Comparison of ENCODE assay signal across 8 cellular contexts in genomic region chr3:100737334-100737733, GRCh38. TPM values are rescaled to one million over a fixed set of nuclear protein-coding genes. Genes with fewer than 3 reads are reported as not detected.
A peak's percentile ranks its signal among the peaks of the same experiment; 100 is the strongest.
DNase-seq lines count a peak whose midpoint lies in the region; ATAC-seq and TF ChIP-seq lines count a peak whose summit lies in the region.

No MANE protein-coding gene starts in this region.

- H3K36me3 ChIP-seq in aorta (ENCODE audit: control insufficient read depth in 1 of 2, insufficient read depth in 2 of 2, low read length in 1 of 2) = peaks cover 2 to 5% of the 10 kb centered on the region in 2 donors

- no peak for TF ChIP-seq CTCF in GM12865 (IDR thresholded peaks at IDR 0.05; ENCODE audit: insufficient read depth, low read depth, low read length, missing control alignments)

- H3K4me3 ChIP-seq in GM12865 (ENCODE audit: low read depth, low read length) (no peak overlapping the region), aorta (ENCODE audit: low read length in 2 of 2) (no peak overlapping the region)

- H3K27me3 ChIP-seq in aorta (ENCODE audit: control insufficient read depth in 1 of 2, insufficient read depth in 2 of 2, low read length in 1 of 2) = no peaks in the 10 kb centered on the region

- DNase-seq in A172 (ENCODE audit: low spot score) (peak; percentile 32), GM12865 (ENCODE audit: low read depth) (peak; percentile 4), SK-MEL-5 (ENCODE audit: low read depth, low spot score) (peak; percentile 27), iPS DF 19.7 (ENCODE audit: low read depth, low spot score) (peak; percentile 17), Ammon's horn (ENCODE audit: low spot score) (no peak), aorta (no peak), dedifferentiated amniotic fluid mesenchymal stem cell (ENCODE audit: extremely low spot score) (no peak)

- no peak overlapping the region for H3K27ac ChIP-seq in aorta (ENCODE audit: low read depth in 1 of 2, low read length in 2 of 2)

- H3K9me3 ChIP-seq in aorta (ENCODE audit: control insufficient read depth, low read length) = no peaks in the 10 kb centered on the region

- intact Hi-C loops in aorta (cut with DNase I) = no loop called here

- in situ Hi-C loops in SK-MEL-5 (cut with HindIII; ENCODE audit: low pct_unique_long_range_greater_than_20kb, low sequenced_read_pairs) = no loop called here

- 33 to 38% methylated on average over 2 of the region's 2 CpGs for WGBS in aorta, 2 donors

- no peak for ATAC-seq in HG02938 (IDR thresholded peaks at IDR 0.05; ENCODE audit: unreplicated experiment)
- ATAC-seq in aorta (ENCODE audit: low FRiP score) = no peak

- no peaks in the 10 kb centered on the region for H3K4me1 ChIP-seq in aorta (ENCODE audit: control insufficient read depth in 1 of 2, insufficient read depth in 2 of 2, low read length in 2 of 2)

RNA-seq across cellular contexts. Expression of gene TFG, which starts 28.0 kb away (rescaled TPM):
- 122 and 126 TPM in 2 replicates for total RNA-seq in A172 (2014; rRNA removed; shearing (Covaris generic))
- total RNA-seq in SK-MEL-5 (2014; rRNA removed; shearing (Covaris generic)) = 79.0 and 95.6 TPM in 2 replicates
- 174 and 228 TPM in 2 replicates for polyA plus RNA-seq in SK-MEL-5 (2015; cell fraction: cytosol; rRNA removed)
- polyA plus RNA-seq in SK-MEL-5 (2015; cell fraction: nucleus; rRNA removed) = 135 and 146 TPM in 2 replicates
- total RNA-seq in aorta = 10 to 100 TPM; 71.8 to 71.9 TPM
- polyA plus RNA-seq in aorta = 10 to 100 TPM; 52.3 to 54.8 TPM

Comparison
In these comparisons a context has a peak if more than half of its experiments do, and no peak if none do; other contexts are left out.
1. DNase-seq: peak in A172 (single experiment), GM12865 (single experiment), SK-MEL-5 (single experiment) and iPS DF 19.7 (single experiment); none in Ammon's horn (single experiment), aorta (0 of 2) and dedifferentiated amniotic fluid mesenchymal stem cell (single experiment).